In genomic region chr6:31882344-31882743, GRCh38 we compare ENCODE assay signal across 17 cellular contexts. TPM values are rescaled to one million over a fixed set of nuclear protein-coding genes. Genes with fewer than 3 reads are reported as not detected.
DNase-seq lines count a peak whose midpoint lies in the region; ATAC-seq, FAIRE-seq and TF ChIP-seq lines count a peak whose summit lies in the region.
"Had no signal": no experiment of that assay in that cellular context is flagged by ENCODE, and none has a peak within 500 bp of the region (broad histone marks: within the 10 kb centered on the region; RNA-seq: fewer than 3 reads in every experiment).

No MANE protein-coding gene starts in this region.

- no peaks in the 10 kb centered on the region for H3K9me1 ChIP-seq in K562 (ENCODE audit: control insufficient read depth, insufficient read depth, low read length)

- H3K4me3 ChIP-seq in MG63, result no peak overlapping the region
- H3K4me3 ChIP-seq in K562, result no peak overlapping the region
- H3K4me3 ChIP-seq in osteoblast (ENCODE audit: insufficient read depth, low read length), result no peak overlapping the region
- no peak overlapping the region for H3K4me3 ChIP-seq in lower leg skin (ENCODE audit: low read depth, poor library complexity, severe bottlenecking)
- H3K4me3 ChIP-seq: esophagus muscularis mucosa, left lung, stomach had no signal

- no peak for TF ChIP-seq RAD21 in K562 (CRISPR knock-in tag; conservative IDR thresholded peaks at IDR 0.05 in 1 of 2, IDR thresholded peaks at IDR 0.05 in 1 of 2)

- H2AFZ ChIP-seq in K562 (ENCODE audit: low read depth, low read length) (no peak overlapping the region), osteoblast (ENCODE audit: low read length) (no peak overlapping the region)

- no peak overlapping the region for H3K4me2 ChIP-seq in K562 (ENCODE audit: insufficient read depth, low read length)
- H3K4me2 ChIP-seq in osteoblast (ENCODE audit: insufficient read depth, low read length), result no peak overlapping the region

- CTCF ChIA-PET in K562 (lab: Yijun Ruan, JAX; ENCODE audit: low intra/inter-chr PET ratio), result no interaction called here

- FAIRE-seq in K562 (lab: Jason Lieb, UNC), result peak; percentile 37
- FAIRE-seq: astrocyte had no signal

- in situ Hi-C loops in K562 (cut with MboI), result no loop called here

- TF ChIP-seq EP300 in K562 (IDR thresholded peaks at IDR 0.05; ENCODE audit: low read length), result no peak

- H3K36me3 ChIP-seq in MG63, result peaks cover under 1% of the 10 kb centered on the region; the same call in 1 of the 2 replicates
- H3K36me3 ChIP-seq in K562 (ENCODE audit: control insufficient read depth, insufficient read depth, low read length), result peaks cover 74% of the 10 kb centered on the region; the same call in 2 of the 3 replicates
- peaks cover 58% of the 10 kb centered on the region for H3K36me3 ChIP-seq in osteoblast (ENCODE audit: insufficient read depth, low read length)

- TF ChIP-seq POLR2A in K562 (conservative IDR thresholded peaks at IDR 0.05) (no peak), lower leg skin (IDR thresholded peaks at IDR 0.05) (no peak)

- ATAC-seq in K562, result no peak
- ATAC-seq: left lung had no signal

- TF ChIP-seq CTCF in K562 (IDR thresholded peaks at IDR 0.05 in 2 of 3, conservative IDR thresholded peaks at IDR 0.05 in 1 of 3; ENCODE audit: insufficient read depth in 2 of 3, low read depth in 1 of 3, low read length in 3 of 3) (no peak), osteoblast (IDR thresholded peaks at IDR 0.05; ENCODE audit: extremely low read depth, low read depth, low read length) (no peak), lower leg skin (IDR thresholded peaks at IDR 0.05) (no peak)

- H3K27me3 ChIP-seq in MG63, result no peaks in the 10 kb centered on the region
- H3K27me3 ChIP-seq in K562 (ENCODE audit: control insufficient read depth in 2 of 2, insufficient read depth in 2 of 2, low read length in 2 of 2), result no peaks in the 10 kb centered on the region
- no peaks in the 10 kb centered on the region for H3K27me3 ChIP-seq in osteoblast (ENCODE audit: insufficient read depth, low read length)
- H3K27me3 ChIP-seq: esophagus muscularis mucosa, left lung, stomach had no signal

- no peaks in the 10 kb centered on the region for H3K79me2 ChIP-seq in K562 (ENCODE audit: control insufficient read depth, insufficient read depth, low read length)
- no peaks in the 10 kb centered on the region for H3K79me2 ChIP-seq in osteoblast (ENCODE audit: insufficient read depth, low read length)

- intact Hi-C loops in K562 (cut with micrococcal nuclease), result no loop called here
- intact Hi-C loops in lower leg skin (cut with DNase I; ENCODE audit: low total_unique reads), result no loop called here

- H3K9me3 ChIP-seq in MG63 (no peaks in the 10 kb centered on the region), K562 (replicated peaks; ENCODE audit: control insufficient read depth, insufficient read depth, low read depth, low read length) (no peaks in the 10 kb centered on the region), osteoblast (ENCODE audit: low read depth, low read length) (no peaks in the 10 kb centered on the region)
- H3K9me3 ChIP-seq: esophagus muscularis mucosa, left lung, stomach had no signal

- H3K27ac ChIP-seq in K562 (ENCODE audit: extremely low read depth, low read depth, low read length) (no peak overlapping the region), osteoblast (ENCODE audit: low read depth, low read length) (no peak overlapping the region)
- H3K27ac ChIP-seq: esophagus muscularis mucosa, left lung, stomach, VCaP had no signal

- POLR2A ChIA-PET in K562 (lab: Yijun Ruan, JAX), result interaction anchor here (0.8 to 1.5 kb wide), 2 partner anchors 20 to 48 kb away, joined by 3 to 5 read pairs; partner anchors contain the start of gene ZBTB12

- DNase-seq in Daoy (ENCODE audit: low read depth) (peak; percentile 43), MG63 (peak; percentile 26), K562 (ENCODE audit: extremely low read depth in 1 of 4, low spot score in 3 of 4) (peak in 1 of 4 experiments; percentile 35), osteoblast (ENCODE audit: insufficient read length, low spot score, missing footprints) (peak; percentile 90), lower leg skin (ENCODE audit: low spot score in 2 of 2) (no peak), NCI-H187 treated with DMSO at 0.1 percent for 48 hours (lab: John Stamatoyannopoulos, UW) (no peak), DMS153 treated with DMSO at 0.1 percent for 48 hours (lab: John Stamatoyannopoulos, UW; ENCODE audit: unreplicated experiment) (no peak)
- DNase-seq: activated CD8-positive, alpha-beta memory T cell treated with anti-CD3 and anti-CD28 coated beads for 24 hours; activated effector memory CD4-positive, alpha-beta T cell treated with anti-CD3 and anti-CD28 coated beads, Interleukin-2, amount 50 U/mL, for 16 hours; CD8-positive, alpha-beta memory T cell; left lung; naive B cell; stimulated activated CD4-positive, alpha-beta T cell treated with anti-CD3 and anti-CD28 coated beads, Interleukin-12 subunit alpha, Interleukin-12 subunit beta, amount 100 ng/mL, for 4 hours; stomach had no signal

- BruUV-seq in K562 (replicated peaks; lab: Mats Ljungman, UMichigan), result no TSS peak

- H3K9ac ChIP-seq in K562 (ENCODE audit: insufficient read depth in 1 of 2, low read depth in 2 of 2, low read length in 2 of 2), result peak overlapping the region in 1 of 2 experiments; percentile 18; a peak in 1 of 4 replicates

- H4K20me1 ChIP-seq in K562 (replicated peaks; ENCODE audit: control insufficient read depth, insufficient read depth, low read length) (no peaks in the 10 kb centered on the region), osteoblast (ENCODE audit: insufficient read depth, low read length) (no peaks in the 10 kb centered on the region)

- peaks cover 0 to 41% of the 10 kb centered on the region in 2 experiments; a peak in 2 of 5 replicates for H3K4me1 ChIP-seq in K562 (replicated peaks in 1 of 2; ENCODE audit: control insufficient read depth in 2 of 2, insufficient read depth in 2 of 2, low read length in 2 of 2)
- no peaks in the 10 kb centered on the region for H3K4me1 ChIP-seq in osteoblast (ENCODE audit: insufficient read depth, low read length)
- H3K4me1 ChIP-seq: esophagus muscularis mucosa, left lung had no signal

- 87% methylated on average over 6 of the region's 6 CpGs for WGBS in K562 (ENCODE audit: insufficient coverage, low coverage, missing lambda C conversion rate)
- 90 to 91% methylated on average over 6 of the region's 6 CpGs for WGBS in lower leg skin, 2 donors

RNA-seq across cellular contexts. Expression of gene SLC44A4, which starts 3.5 kb away (rescaled TPM):
- total RNA-seq in Daoy (2014; rRNA removed; shearing (Covaris generic)), result not detected in 2 replicates
- not detected in 2 replicates for total RNA-seq in MG63 (2014; rRNA removed; shearing (Covaris generic); ENCODE audit: low replicate concordance)
- 13.6 and 22.5 TPM in 2 replicates for total RNA-seq in K562 (2011; cell fraction: chromatin; rRNA removed; ENCODE audit: low replicate concordance)
- 16.0 and 16.6 TPM in 2 replicates for total RNA-seq in K562 (2011; cell fraction: nucleolus; rRNA removed)
- 10.0 and 15.2 TPM in 2 replicates for total RNA-seq in K562 (2011; cell fraction: nucleoplasm; rRNA removed)
- total RNA-seq in K562 (2014; rRNA removed) (7.9 and 9.8 TPM in 2 replicates), K562 (2014; rRNA removed; fragmentation: Illumina TruSeq; extraction: Trizol) (7.3 and 10.3 TPM in 2 replicates), K562 (2015; rRNA removed; fragmentation: Illumina TruSeq; extraction: Trizol) (9.2 and 11.2 TPM in 2 replicates), K562 (2021) (13.6 and 18.6 TPM in 2 replicates), osteoblast (not detected in 2 replicates), lower leg skin (1 to 10 TPM; 1.6 to 5.2 (median 3.2) TPM)
- polyA plus RNA-seq in K562 (2011; rRNA removed) (11.2 and 13.0 TPM in 2 replicates), K562 (2014; fragmentation: Illumina TruSeq; extraction: Trizol) (12.1 and 13.0 TPM in 2 replicates), K562 (2014; fragmentation: Nextera tagmentation; extraction: Ambion mirVana) (10 to 100 TPM in 1 of 2 experiments, 1 to 10 TPM in 1; 9.0 to 12.8 TPM), K562 (2014; rRNA removed) (13.6 TPM in 2 replicates)
- polyA plus RNA-seq in K562 (2011; cell fraction: cytosol; rRNA removed), result 9.9 and 10.0 TPM in 2 replicates
- polyA plus RNA-seq in K562 (2011; cell fraction: nucleus; rRNA removed), result 15.2 and 17.2 TPM in 2 replicates
- polyA plus RNA-seq in K562 (2012), result 10.3 and 17.3 TPM in 2 replicates
- polyA minus RNA-seq in K562 (2011; rRNA and poly(A)+ RNA removed), result 2.9 and 3.4 TPM in 2 replicates
- 1.4 and 4.3 TPM in 2 replicates for polyA minus RNA-seq in K562 (2011; cell fraction: cytosol; rRNA and poly(A)+ RNA removed)
- 4.2 and 5.8 TPM in 2 replicates for polyA minus RNA-seq in K562 (2011; cell fraction: nucleus; rRNA and poly(A)+ RNA removed)
- total RNA-seq: CD8-positive, alpha-beta memory T cell had no signal
- polyA plus RNA-seq: CD8-positive, alpha-beta memory T cell had no signal

RNA-seq across cellular contexts. Expression of gene EHMT2, which starts 15.2 kb away (rescaled TPM):
- total RNA-seq in Daoy (2014; rRNA removed; shearing (Covaris generic)), result 72.8 and 80.6 TPM in 2 replicates
- total RNA-seq in MG63 (2014; rRNA removed; shearing (Covaris generic); ENCODE audit: low replicate concordance), result 30.4 and 38.9 TPM in 2 replicates
- total RNA-seq in K562 (2011; cell fraction: chromatin; rRNA removed; ENCODE audit: low replicate concordance), result 69.0 and 119 TPM in 2 replicates
- 74.9 and 75.4 TPM in 2 replicates for total RNA-seq in K562 (2011; cell fraction: nucleolus; rRNA removed)
- 62.5 and 71.7 TPM in 2 replicates for total RNA-seq in K562 (2011; cell fraction: nucleoplasm; rRNA removed)
- total RNA-seq in K562 (2014; rRNA removed), result 42.0 and 61.8 TPM in 2 replicates
- total RNA-seq in K562 (2014; rRNA removed; fragmentation: Illumina TruSeq; extraction: Trizol), result 16.5 and 24.5 TPM in 2 replicates
- total RNA-seq in K562 (2015; rRNA removed; fragmentation: Illumina TruSeq; extraction: Trizol), result 38.5 and 42.9 TPM in 2 replicates
- total RNA-seq in K562 (2021), result 61.7 and 63.8 TPM in 2 replicates
- polyA plus RNA-seq in K562 (2011; rRNA removed), result 29.1 and 49.4 TPM in 2 replicates
- polyA plus RNA-seq in K562 (2011; cell fraction: cytosol; rRNA removed), result 39.1 and 46.6 TPM in 2 replicates
- polyA plus RNA-seq in K562 (2011; cell fraction: nucleus; rRNA removed), result 121 and 148 TPM in 2 replicates
- polyA plus RNA-seq in K562 (2012), result 70.5 and 80.9 TPM in 2 replicates
- polyA plus RNA-seq in K562 (2014; fragmentation: Illumina TruSeq; extraction: Trizol), result 56.5 and 61.4 TPM in 2 replicates
- polyA plus RNA-seq in K562 (2014; fragmentation: Nextera tagmentation; extraction: Ambion mirVana), result 1 to 10 TPM; 2.1 to 4.1 TPM
- polyA plus RNA-seq in K562 (2014; rRNA removed), result 41.2 and 44.9 TPM in 2 replicates
- polyA minus RNA-seq in K562 (2011; rRNA and poly(A)+ RNA removed), result 31.6 and 42.3 TPM in 2 replicates
- polyA minus RNA-seq in K562 (2011; cell fraction: cytosol; rRNA and poly(A)+ RNA removed), result 38.8 and 54.2 TPM in 2 replicates
- 16.0 and 25.3 TPM in 2 replicates for polyA minus RNA-seq in K562 (2011; cell fraction: nucleus; rRNA and poly(A)+ RNA removed)
- total RNA-seq in osteoblast, result 40.1 and 40.9 TPM in 2 replicates
- total RNA-seq in lower leg skin, result 10 to 100 TPM; 25.5 to 39.3 (median 33.6) TPM

RNA-seq across cellular contexts. Expression of gene ZBTB12, which starts 19.5 kb away (rescaled TPM):
- 7.5 and 9.8 TPM in 2 replicates for total RNA-seq in Daoy (2014; rRNA removed; shearing (Covaris generic))
- total RNA-seq in MG63 (2014; rRNA removed; shearing (Covaris generic); ENCODE audit: low replicate concordance), result 0.67 and 9.3 TPM in 2 replicates
- 2.2 and 5.9 TPM in 2 replicates for total RNA-seq in K562 (2011; cell fraction: chromatin; rRNA removed; ENCODE audit: low replicate concordance)
- 6.8 and 7.0 TPM in 2 replicates for total RNA-seq in K562 (2011; cell fraction: nucleolus; rRNA removed)
- 2.7 and 2.9 TPM in 2 replicates for total RNA-seq in K562 (2011; cell fraction: nucleoplasm; rRNA removed)
- total RNA-seq in K562 (2014; rRNA removed) (4.6 and 9.6 TPM in 2 replicates), K562 (2014; rRNA removed; fragmentation: Illumina TruSeq; extraction: Trizol) (1.4 and 1.9 TPM in 2 replicates), K562 (2015; rRNA removed; fragmentation: Illumina TruSeq; extraction: Trizol) (6.3 and 7.0 TPM in 2 replicates), K562 (2021) (9.9 and 12.4 TPM in 2 replicates), osteoblast (2.1 and 3.6 TPM in 2 replicates), lower leg skin (1 to 10 TPM in 1 of 4 donors, under 1 TPM in 3; 0.25 to 1.6 (median 0.77) TPM)
- polyA plus RNA-seq in K562 (2011; rRNA removed) (2.6 and 4.1 TPM in 2 replicates), K562 (2014; fragmentation: Illumina TruSeq; extraction: Trizol) (7.0 and 12.4 TPM in 2 replicates), K562 (2014; fragmentation: Nextera tagmentation; extraction: Ambion mirVana) (under 1 TPM in 1 of 2 experiments, not detected in 1; 0.03 TPM), K562 (2014; rRNA removed) (9.1 and 10.4 TPM in 2 replicates)
- polyA plus RNA-seq in K562 (2011; cell fraction: cytosol; rRNA removed), result 4.1 and 8.1 TPM in 2 replicates
- polyA plus RNA-seq in K562 (2011; cell fraction: nucleus; rRNA removed), result 3.8 and 4.9 TPM in 2 replicates
- polyA plus RNA-seq in K562 (2012), result 15.0 and 15.4 TPM in 2 replicates
- polyA minus RNA-seq in K562 (2011; rRNA and poly(A)+ RNA removed), result 2.7 and 3.1 TPM in 2 replicates
- 6.1 and 6.5 TPM in 2 replicates for polyA minus RNA-seq in K562 (2011; cell fraction: cytosol; rRNA and poly(A)+ RNA removed)
- polyA minus RNA-seq in K562 (2011; cell fraction: nucleus; rRNA and poly(A)+ RNA removed), result 5.0 and 8.6 TPM in 2 replicates
- polyA plus RNA-seq: CD8-positive, alpha-beta memory T cell had no signal

RNA-seq across cellular contexts. Expression of gene NEU1, which starts 19.7 kb away (rescaled TPM):
- 46.6 and 51.0 TPM in 2 replicates for total RNA-seq in Daoy (2014; rRNA removed; shearing (Covaris generic))
- 11.7 and 14.6 TPM in 2 replicates for total RNA-seq in MG63 (2014; rRNA removed; shearing (Covaris generic); ENCODE audit: low replicate concordance)
- 67.7 and 179 TPM in 2 replicates for total RNA-seq in K562 (2011; cell fraction: chromatin; rRNA removed; ENCODE audit: low replicate concordance)
- 199 and 231 TPM in 2 replicates for total RNA-seq in K562 (2011; cell fraction: nucleolus; rRNA removed)
- total RNA-seq in K562 (2011; cell fraction: nucleoplasm; rRNA removed), result 148 and 162 TPM in 2 replicates
- total RNA-seq in K562 (2014; rRNA removed) (50.3 and 54.0 TPM in 2 replicates), K562 (2014; rRNA removed; fragmentation: Illumina TruSeq; extraction: Trizol) (30.9 and 33.6 TPM in 2 replicates), K562 (2015; rRNA removed; fragmentation: Illumina TruSeq; extraction: Trizol) (63.9 and 64.3 TPM in 2 replicates), K562 (2021) (44.8 and 51.0 TPM in 2 replicates), osteoblast (114 and 117 TPM in 2 replicates), lower leg skin (10 to 100 TPM; 29.1 to 47.6 (median 39.6) TPM)
- polyA plus RNA-seq in K562 (2011; rRNA removed) (67.8 and 79.4 TPM in 2 replicates), K562 (2014; fragmentation: Illumina TruSeq; extraction: Trizol) (53.4 and 60.3 TPM in 2 replicates), K562 (2014; fragmentation: Nextera tagmentation; extraction: Ambion mirVana) (10 to 100 TPM; 14.8 to 20.6 TPM), K562 (2014; rRNA removed) (51.5 and 51.9 TPM in 2 replicates)
- polyA plus RNA-seq in K562 (2011; cell fraction: cytosol; rRNA removed), result 96.7 and 120 TPM in 2 replicates
- polyA plus RNA-seq in K562 (2011; cell fraction: nucleus; rRNA removed), result 72.0 and 94.4 TPM in 2 replicates
- polyA plus RNA-seq in K562 (2012), result 72.5 and 193 TPM in 2 replicates
- 39.7 and 44.9 TPM in 2 replicates for polyA minus RNA-seq in K562 (2011; rRNA and poly(A)+ RNA removed)
- 32.9 and 34.4 TPM in 2 replicates for polyA minus RNA-seq in K562 (2011; cell fraction: cytosol; rRNA and poly(A)+ RNA removed)
- polyA minus RNA-seq in K562 (2011; cell fraction: nucleus; rRNA and poly(A)+ RNA removed), result 21.7 and 26.9 TPM in 2 replicates

RNA-seq across cellular contexts. Expression of gene C2, which starts 45.2 kb away (rescaled TPM):
- 0.24 and 1.5 TPM in 2 replicates for total RNA-seq in Daoy (2014; rRNA removed; shearing (Covaris generic))
- total RNA-seq in MG63 (2014; rRNA removed; shearing (Covaris generic); ENCODE audit: low replicate concordance), result 0.13 and 0.20 TPM in 2 replicates
- 0.81 and 1.5 TPM in 2 replicates for total RNA-seq in K562 (2011; cell fraction: chromatin; rRNA removed; ENCODE audit: low replicate concordance)
- 0.66 and 1.5 TPM in 2 replicates for total RNA-seq in K562 (2011; cell fraction: nucleolus; rRNA removed)
- total RNA-seq in K562 (2011; cell fraction: nucleoplasm; rRNA removed), result 0.66 and 0.84 TPM in 2 replicates
- 0.05 and 0.20 TPM in 2 replicates for total RNA-seq in K562 (2014; rRNA removed)
- total RNA-seq in K562 (2014; rRNA removed; fragmentation: Illumina TruSeq; extraction: Trizol), result 0.40 TPM in 1 of 2 replicates, not detected in the other
- total RNA-seq in K562 (2015; rRNA removed; fragmentation: Illumina TruSeq; extraction: Trizol), result 0.58 and 0.72 TPM in 2 replicates
- total RNA-seq in K562 (2021), result 1.1 and 1.2 TPM in 2 replicates
- 0.38 and 0.47 TPM in 2 replicates for polyA plus RNA-seq in K562 (2011; rRNA removed)
- polyA plus RNA-seq in K562 (2011; cell fraction: cytosol; rRNA removed), result 0.34 and 0.53 TPM in 2 replicates
- polyA plus RNA-seq in K562 (2011; cell fraction: nucleus; rRNA removed), result 0.46 and 0.76 TPM in 2 replicates
- 0.44 and 4.6 TPM in 2 replicates for polyA plus RNA-seq in K562 (2012)
- 0.36 and 0.40 TPM in 2 replicates for polyA plus RNA-seq in K562 (2014; fragmentation: Illumina TruSeq; extraction: Trizol)
- polyA plus RNA-seq in K562 (2014; fragmentation: Nextera tagmentation; extraction: Ambion mirVana), result under 1 TPM in 1 of 2 experiments, not detected in 1; 0.27 TPM
- 0.11 and 0.28 TPM in 2 replicates for polyA plus RNA-seq in K562 (2014; rRNA removed)
- 0.14 and 0.15 TPM in 2 replicates for polyA minus RNA-seq in K562 (2011; rRNA and poly(A)+ RNA removed)
- 1.2 TPM in 1 of 2 replicates, not detected in the other for polyA minus RNA-seq in K562 (2011; cell fraction: cytosol; rRNA and poly(A)+ RNA removed)
- 0.13 and 0.44 TPM in 2 replicates for polyA minus RNA-seq in K562 (2011; cell fraction: nucleus; rRNA and poly(A)+ RNA removed)
- total RNA-seq in osteoblast, result 12.7 and 18.0 TPM in 2 replicates
- 1 to 10 TPM; 4.9 to 7.7 (median 6.7) TPM for total RNA-seq in lower leg skin
- polyA plus RNA-seq: CD8-positive, alpha-beta memory T cell had no signal

Comparison
In these comparisons a context has a peak if more than half of its experiments do, and no peak if none do; other contexts are left out.
1. DNase-seq: peak in Daoy (single experiment), MG63 (single experiment) and osteoblast (single experiment); none in lower leg skin (0 of 2), NCI-H187 treated with DMSO at 0.1 percent for 48 hours (single experiment) and DMS153 treated with DMSO at 0.1 percent for 48 hours (single experiment).